8 cellular contexts compared by ENCODE assay signal in genomic region chr13:99528547-99528946, GRCh38. TPM values are rescaled to one million over a fixed set of nuclear protein-coding genes. Genes with fewer than 3 reads are reported as not detected.
A peak's percentile ranks its signal among the peaks of the same experiment; 100 is the strongest.
DNase-seq lines count a peak whose midpoint lies in the region; ATAC-seq and TF ChIP-seq lines count a peak whose summit lies in the region.

No MANE protein-coding gene starts in this region.

- H3K79me2 ChIP-seq in OCI-LY3 (ENCODE audit: low read length), result no peaks in the 10 kb centered on the region
- peaks cover 32% of the 10 kb centered on the region for H3K79me2 ChIP-seq in hepatocyte

- DNase-seq in NCI-H82 (lab: John Stamatoyannopoulos, UW), result peak; percentile 73
- no peak for DNase-seq in NCI-H82 treated with DMSO at 0.1 percent for 48 hours (lab: John Stamatoyannopoulos, UW; ENCODE audit: unreplicated experiment)
- DNase-seq in hepatocyte (ENCODE audit: low spot score), result peak; percentile 28
- DNase-seq in suprapubic skin (ENCODE audit: low spot score in 2 of 2), result no peak
- no peak for DNase-seq in uterus
- no peak for DNase-seq in activated CD8-positive, alpha-beta memory T cell treated with anti-CD3 and anti-CD28 coated beads, Interleukin-2, amount 50 U/mL, for 48 hours

- no peak for TF ChIP-seq EP300 in suprapubic skin (IDR thresholded peaks at IDR 0.05)

- H3K4me1 ChIP-seq in OCI-LY3 (ENCODE audit: low read length) (peaks cover 12% of the 10 kb centered on the region), hepatocyte (ENCODE audit: insufficient read depth) (no peaks in the 10 kb centered on the region), suprapubic skin (no peaks in the 10 kb centered on the region), uterus (no peaks in the 10 kb centered on the region)

- intact Hi-C loops in uterus (cut with DNase I; ENCODE audit: low total_unique reads), result no loop called here

- H3K27ac ChIP-seq in OCI-LY3 (ENCODE audit: low read length) (0 out of 2 replicates have a peak overlapping the region, but pooled peaks have one; percentile 8), hepatocyte (no peak overlapping the region), suprapubic skin (no peak overlapping the region), uterus (no peak overlapping the region)

- H3K4me2 ChIP-seq in OCI-LY3 (ENCODE audit: low read length) (peak overlapping the region; percentile 28; the same call in 1 of the 2 replicates), hepatocyte (no peak overlapping the region)

- TF ChIP-seq POLR2A in suprapubic skin (IDR thresholded peaks at IDR 0.05) (no peak), uterus (IDR thresholded peaks at IDR 0.05) (no peak)

- no peaks in the 10 kb centered on the region for H4K20me1 ChIP-seq in OCI-LY3 (ENCODE audit: insufficient read depth, low read length)
- H4K20me1 ChIP-seq in hepatocyte (ENCODE audit: insufficient read depth, poor library complexity, severe bottlenecking), result peaks cover 8% of the 10 kb centered on the region

- H3K9ac ChIP-seq in OCI-LY3 (ENCODE audit: low read length), result no peak overlapping the region

- peaks cover 45% of the 10 kb centered on the region for H3K36me3 ChIP-seq in OCI-LY3 (replicated peaks; ENCODE audit: low read depth, low read length)
- no peaks in the 10 kb centered on the region for H3K36me3 ChIP-seq in hepatocyte (replicated peaks; ENCODE audit: insufficient read depth, low read depth)
- H3K36me3 ChIP-seq in suprapubic skin, result peaks cover 39% of the 10 kb centered on the region
- peaks cover 0 to 1% of the 10 kb centered on the region in 2 donors for H3K36me3 ChIP-seq in uterus

- no peaks in the 10 kb centered on the region for H3K9me2 ChIP-seq in hepatocyte (replicated peaks; ENCODE audit: insufficient read depth)

- H3K9me3 ChIP-seq in OCI-LY3 (ENCODE audit: insufficient read depth, low read length) (no peaks in the 10 kb centered on the region), hepatocyte (ENCODE audit: low read depth) (no peaks in the 10 kb centered on the region), suprapubic skin (no peaks in the 10 kb centered on the region), uterus (no peaks in the 10 kb centered on the region)

- H2AFZ ChIP-seq in OCI-LY3 (ENCODE audit: low read depth, low read length) (no peak overlapping the region), hepatocyte (no peak overlapping the region)

- peak; percentile 67 for ATAC-seq in HG02763 (IDR thresholded peaks at IDR 0.05; ENCODE audit: unreplicated experiment)

- H3K4me3 ChIP-seq in OCI-LY3 (ENCODE audit: low read length) (no peak overlapping the region), hepatocyte (no peak overlapping the region), suprapubic skin (no peak overlapping the region), uterus (no peak overlapping the region)

- H3K27me3 ChIP-seq in OCI-LY3 (ENCODE audit: low read depth, low read length) (no peaks in the 10 kb centered on the region), hepatocyte (no peaks in the 10 kb centered on the region), suprapubic skin (no peaks in the 10 kb centered on the region), uterus (no peaks in the 10 kb centered on the region)

- peak; percentile 95 for TF ChIP-seq CTCF in OCI-LY3 (IDR thresholded peaks at IDR 0.05; ENCODE audit: low read depth, low read length)
- peak; percentile 36 for TF ChIP-seq CTCF in hepatocyte (IDR thresholded peaks at IDR 0.05; ENCODE audit: poor library complexity)
- no peak for TF ChIP-seq CTCF in suprapubic skin (IDR thresholded peaks at IDR 0.05)
- no peak for TF ChIP-seq CTCF in uterus (IDR thresholded peaks at IDR 0.05)

RNA-seq across cellular contexts. Expression of gene TM9SF2, which starts 27.3 kb away (rescaled TPM):
- total RNA-seq in hepatocyte (272 and 280 TPM in 2 replicates), suprapubic skin (100 to 1,000 TPM in 1 of 4 donors, 10 to 100 TPM in 3; 64.2 to 108 (median 91.4) TPM), uterus (100 to 1,000 TPM in 2 of 4 donors, 10 to 100 TPM in 2; 70.9 to 219 (median 99.9) TPM)
- polyA plus RNA-seq in hepatocyte, result 160 and 184 TPM in 2 replicates

Comparison
In these comparisons a context has a peak if more than half of its experiments do, and no peak if none do; other contexts are left out.
1. DNase-seq: peak in NCI-H82 (single experiment) and hepatocyte (single experiment); none in NCI-H82 treated with DMSO at 0.1 percent for 48 hours (single experiment), suprapubic skin (0 of 2), uterus (0 of 2) and activated CD8-positive, alpha-beta memory T cell treated with anti-CD3 and anti-CD28 coated beads, Interleukin-2, amount 50 U/mL, for 48 hours (single experiment).
2. CTCF ChIP-seq: peak in OCI-LY3 (single experiment) and hepatocyte (single experiment); none in suprapubic skin (0 of 2) and uterus (0 of 4).